In the genomic region with DNA sequence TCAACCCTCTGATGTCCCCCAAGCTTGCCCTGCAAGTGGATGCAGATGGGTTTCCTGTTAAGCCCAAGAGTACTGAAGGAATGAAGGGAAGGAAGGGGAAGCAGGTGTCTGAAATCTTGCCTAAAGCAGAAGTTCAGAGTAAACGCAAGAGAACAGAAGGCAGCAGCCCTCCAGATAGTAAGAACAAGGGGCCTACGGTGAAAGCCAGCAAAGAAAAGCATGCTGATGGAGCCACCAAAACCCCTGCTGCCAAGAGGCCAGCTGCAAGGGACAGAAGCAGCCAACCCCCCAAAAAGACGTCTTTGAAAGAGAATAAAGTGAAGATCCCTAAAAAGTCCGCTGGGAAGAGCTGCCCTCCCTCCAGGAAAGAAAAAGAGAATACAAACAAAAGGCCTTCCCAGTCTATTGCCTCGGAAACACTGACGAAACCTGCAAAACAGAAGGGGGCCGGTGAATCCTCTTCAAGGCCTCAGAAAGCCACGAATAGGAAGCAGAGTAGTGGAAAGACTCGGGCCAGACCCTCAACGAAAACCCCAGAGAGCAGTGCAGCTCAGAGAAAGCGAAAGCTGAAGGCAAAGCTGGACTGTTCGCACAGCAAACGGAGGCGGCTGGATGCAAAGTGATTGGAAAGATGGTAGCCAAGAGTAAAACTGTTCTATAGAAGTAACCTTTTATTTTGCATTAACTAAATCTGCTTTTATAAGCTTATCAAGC, we compare ENCODE assay signal across 11 cellular contexts.
DNase-seq lines count a peak whose midpoint lies in the region; ATAC-seq, FAIRE-seq and TF ChIP-seq lines count a peak whose summit lies in the region.
"Had no signal": no experiment of that assay in that cellular context is flagged by ENCODE, and none has a peak within 500 bp of the region (broad histone marks: within the 10 kb centered on the region; RNA-seq: fewer than 3 reads in every experiment).

No MANE protein-coding gene starts in this region.

- H3K4me1 Mint-ChIP-seq in chondrocyte (ENCODE audit: low read depth) (no peaks in the 10 kb centered on the region), T-cell (peaks cover 8 to 18% (median 8%) of the 10 kb centered on the region in 3 donors)

- peaks cover 4 to 17% of the 10 kb centered on the region in 2 donors for H3K36me3 ChIP-seq in psoas muscle (ENCODE audit: insufficient read depth in 1 of 2, low read depth in 1 of 2)

- no peaks in the 10 kb centered on the region for H3K27me3 ChIP-seq in psoas muscle (ENCODE audit: insufficient read depth in 3 of 3, low read length in 2 of 3)

- no peaks in the 10 kb centered on the region for H3K9me3 ChIP-seq in psoas muscle

- TF ChIP-seq CTCF in chondrocyte (IDR thresholded peaks at IDR 0.05) (no peak), psoas muscle (IDR thresholded peaks at IDR 0.05) (no peak)

- WGBS in psoas muscle, 3 donors, result 50 to 53% (median 51%) methylated on average over 14 of the region's 14 CpGs

- peaks cover 4% of the 10 kb centered on the region for H3K4me1 ChIP-seq in psoas muscle
- H3K4me1 ChIP-seq: parathyroid adenoma had no signal

- H3K27ac ChIP-seq in psoas muscle, result no peak overlapping the region
- H3K27ac ChIP-seq: parathyroid adenoma had no signal

- POLR2A ChIA-PET in T-cell (lab: Charles Lee), result interaction anchor here in 1 of 2 donors (0.6 kb wide), 1 partner anchor 40 kb away, joined by 5 read pairs; no protein-coding TSS in a partner anchor

- H3K27ac Mint-ChIP-seq in chondrocyte (ENCODE audit: unreplicated experiment), result peak overlapping the region; percentile 33
- no peak overlapping the region for H3K27ac Mint-ChIP-seq in T-cell

- CTCF ChIA-PET in T-cell (lab: Charles Lee), result interaction anchor here in 1 of 2 donors (0.5 kb wide), 1 partner anchor 1217 kb away, joined by 3 read pairs; no protein-coding TSS in a partner anchor

- H3K36me3 Mint-ChIP-seq in chondrocyte (ENCODE audit: low read depth), result peaks cover 11% of the 10 kb centered on the region
- H3K36me3 Mint-ChIP-seq in T-cell, result peaks cover 35% of the 10 kb centered on the region

- ATAC-seq in HG02973 (IDR thresholded peaks at IDR 0.05; ENCODE audit: unreplicated experiment), result peak; percentile 75
- ATAC-seq in psoas muscle, result no peak
- ATAC-seq in GM21515 (IDR thresholded peaks at IDR 0.05; ENCODE audit: unreplicated experiment), result no peak
- ATAC-seq in T-cell (replicated peaks in 1 of 4), result no peak

- no peaks in the 10 kb centered on the region for H3K9me3 Mint-ChIP-seq in chondrocyte (ENCODE audit: low read depth)
- H3K9me3 Mint-ChIP-seq in T-cell, result no peaks in the 10 kb centered on the region

- DNase-seq in GM12892 (ENCODE audit: insufficient read length) (no peak), chondrocyte (ENCODE audit: low spot score) (no peak), psoas muscle (no peak), NAMALWA (ENCODE audit: low spot score) (no peak), T-cell (no peak), DMS114 treated with DMSO at 0.1 percent for 48 hours (lab: John Stamatoyannopoulos, UW; ENCODE audit: unreplicated experiment) (no peak)
- DNase-seq: dermis blood vessel endothelial cell, NCI-H2227 treated with DMSO at 0.1 percent for 48 hours had no signal

- peak; percentile 74 for FAIRE-seq in GM12892 (lab: Jason Lieb, UNC)

- H3K27me3 Mint-ChIP-seq in chondrocyte (ENCODE audit: low read depth), result no peaks in the 10 kb centered on the region
- H3K27me3 Mint-ChIP-seq in T-cell, result no peaks in the 10 kb centered on the region

- no peak overlapping the region for H3K4me3 Mint-ChIP-seq in chondrocyte (ENCODE audit: unreplicated experiment)
- peak overlapping the region in 1 of 3 donors; percentile 34 for H3K4me3 Mint-ChIP-seq in T-cell

- intact Hi-C loops in psoas muscle (cut with DNase I), result no loop called here

- TF ChIP-seq POLR2A in GM12892 (IDR thresholded peaks at IDR 0.05; ENCODE audit: low read depth, low read length), result no peak

- peak overlapping the region; percentile 15 for H3K4me3 ChIP-seq in psoas muscle
